In the genomic region with DNA sequence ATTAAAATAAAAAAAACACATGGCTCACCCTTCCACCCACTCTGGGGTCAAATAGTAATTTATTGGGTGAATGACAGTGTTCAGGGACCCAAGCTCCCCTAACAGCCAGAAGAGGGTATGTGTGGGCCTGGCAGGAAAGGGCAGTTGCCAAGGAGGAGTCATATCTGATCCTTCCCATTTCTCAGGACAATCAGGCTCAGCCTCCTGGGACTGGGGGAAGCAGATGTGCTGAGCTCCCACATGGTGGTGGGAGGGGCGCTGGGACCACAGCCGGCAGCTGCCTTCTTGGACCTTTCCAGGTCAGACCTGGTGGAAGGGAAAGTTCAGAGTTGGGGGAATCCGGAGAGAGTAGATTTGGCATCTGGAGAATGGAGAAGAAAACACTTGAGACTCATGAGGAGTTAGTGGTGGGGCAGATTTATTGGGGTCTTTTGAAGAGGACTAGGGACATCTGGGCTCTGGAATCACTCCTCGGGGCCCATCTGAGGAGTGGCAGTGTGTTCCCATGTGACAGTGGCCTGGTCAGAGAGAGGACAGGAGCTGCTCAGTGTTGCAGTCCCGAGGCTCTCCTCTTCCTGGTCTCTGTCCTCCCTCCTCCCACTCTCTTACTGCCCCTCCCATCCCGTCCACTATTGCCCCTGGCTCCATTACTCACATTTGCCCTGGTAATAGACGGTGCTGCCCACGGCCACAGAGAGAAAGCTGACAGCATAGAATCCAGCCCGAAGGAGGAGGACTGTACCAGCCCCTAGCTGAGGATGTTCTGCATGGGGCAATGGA, we compare ENCODE assay signal across 1 cellular context.
TF ChIP-seq lines count a peak whose summit lies in the region.

No MANE protein-coding gene starts in this region.

TF ChIP-seq in GM12878, 131 proteins besides CTCF, POLR2A, EP300 and RAD21:
- TF ChIP-seq ZNF24 (IDR thresholded peaks at IDR 0.05): no peak
- TF ChIP-seq POU2F2 (IDR thresholded peaks at IDR 0.05; ENCODE audit: borderline replicate concordance, low read depth, low read length): 0 out of 3 replicates have a peak, but pooled peaks have one; percentile 6
